9 cellular contexts compared by ENCODE assay signal in genomic region chr6:3455121-3455489, GRCh38. TPM values are rescaled to one million over a fixed set of nuclear protein-coding genes. Genes with fewer than 3 reads are reported as not detected.
DNase-seq lines count a peak whose midpoint lies in the region; ATAC-seq, FAIRE-seq and TF ChIP-seq lines count a peak whose summit lies in the region.
"Had no signal": no experiment of that assay in that cellular context is flagged by ENCODE, and none has a peak within 500 bp of the region (broad histone marks: within the 10 kb centered on the region; RNA-seq: fewer than 3 reads in every experiment).

No MANE protein-coding gene starts in this region.

- no peak overlapping the region for H3K18ac ChIP-seq in mesendoderm (ENCODE audit: low read length)

- H3K56ac ChIP-seq in mesendoderm (ENCODE audit: low read length): peak overlapping the region; percentile 68

- no peaks in the 10 kb centered on the region for H3K79me1 ChIP-seq in mesendoderm (ENCODE audit: low read length)

- no peak for DNase-seq in A549 (ENCODE audit: low read depth in 1 of 2, low spot score in 1 of 2)
- DNase-seq in NCI-H526 (lab: John Stamatoyannopoulos, UW): peak; percentile 58 to 64
- no peak for DNase-seq in breast epithelium (ENCODE audit: low spot score in 2 of 2)
- no peak for DNase-seq in mesendoderm
- no peak for DNase-seq in uterus
- no peak for DNase-seq in NCI-H2081 (lab: John Stamatoyannopoulos, UW)
- DNase-seq in GM19240 (ENCODE audit: insufficient read length, low spot score): no peak

- H3K27ac ChIP-seq in A549 (peak overlapping the region; percentile 89 to 97; a peak in 4 of 6 replicates), breast epithelium (peak overlapping the region; percentile 4 to 47), mesendoderm (ENCODE audit: low read depth, low read length) (no peak overlapping the region), uterus (no peak overlapping the region)

- H2AK5ac ChIP-seq in mesendoderm (ENCODE audit: low read length): no peak overlapping the region

- no peak for ATAC-seq in A549
- ATAC-seq in GM21423 (IDR thresholded peaks at IDR 0.05; ENCODE audit: unreplicated experiment): no peak

- H3K4ac ChIP-seq in mesendoderm (ENCODE audit: low read depth, low read length): no peak overlapping the region

- no peak overlapping the region for H4K8ac ChIP-seq in mesendoderm (ENCODE audit: low read depth, low read length)

- H3K4me3 ChIP-seq in A549: peak overlapping the region; percentile 95
- peak overlapping the region; percentile 52 to 86 (median 68) for H3K4me3 ChIP-seq in breast epithelium
- H3K4me3 ChIP-seq in mesendoderm (ENCODE audit: low read length): peak overlapping the region; percentile 26
- peak overlapping the region; percentile 51 to 56 for H3K4me3 ChIP-seq in uterus

- no peak for TF ChIP-seq EP300 in A549 (IDR thresholded peaks at IDR 0.05)

- TF ChIP-seq CTCF in A549 (IDR thresholded peaks at IDR 0.05) (no peak), breast epithelium (IDR thresholded peaks at IDR 0.05) (no peak), uterus (IDR thresholded peaks at IDR 0.05) (no peak)

- POLR2A ChIA-PET in A549 (lab: Yijun Ruan, JAX): no interaction called here

- 64% methylated on average over 9 of the region's 9 CpGs for WGBS in A549 (ENCODE audit: missing lambda C conversion rate)
- no CpG with 5 or more reads among the region's 9 CpGs for WGBS in mesendoderm (ENCODE audit: extremely low coverage, insufficient coverage, low lambda C conversion rate)

- H4K5ac ChIP-seq in mesendoderm (ENCODE audit: low read length): no peak overlapping the region

- FAIRE-seq in A549 (lab: Jason Lieb, UNC): no peak
- FAIRE-seq: TTC549 had no signal

- H3K27me3 ChIP-seq in breast epithelium: no peaks in the 10 kb centered on the region
- no peaks in the 10 kb centered on the region for H3K27me3 ChIP-seq in mesendoderm (ENCODE audit: insufficient read depth, low read length, poor library complexity)
- H3K27me3 ChIP-seq in uterus: no peaks in the 10 kb centered on the region

- peaks cover 30% of the 10 kb centered on the region for H3K4me1 ChIP-seq in A549
- peaks cover 0 to 2% of the 10 kb centered on the region in 2 donors for H3K4me1 ChIP-seq in breast epithelium
- peaks cover 4% of the 10 kb centered on the region for H3K4me1 ChIP-seq in mesendoderm (ENCODE audit: control insufficient read depth, low read depth, low read length)
- peaks cover 0 to 17% of the 10 kb centered on the region in 2 donors for H3K4me1 ChIP-seq in uterus

- CTCF ChIA-PET in A549 (lab: Yijun Ruan, JAX): interaction anchor here (2.3 kb wide), 1 partner anchor 278 kb away, joined by 8 read pairs; no protein-coding TSS in a partner anchor

- H3K36me3 ChIP-seq in breast epithelium (no peaks in the 10 kb centered on the region), mesendoderm (ENCODE audit: control insufficient read depth, insufficient read depth, low read length) (no peaks in the 10 kb centered on the region), uterus (no peaks in the 10 kb centered on the region)

- no peak for TF ChIP-seq POLR2A in A549 (IDR thresholded peaks at IDR 0.05; ENCODE audit: low read length)
- TF ChIP-seq POLR2A in breast epithelium (IDR thresholded peaks at IDR 0.05): no peak
- TF ChIP-seq POLR2A in uterus (IDR thresholded peaks at IDR 0.05): no peak

- H3K4me2 ChIP-seq in A549: peak overlapping the region; percentile 86
- H3K4me2 ChIP-seq in mesendoderm (ENCODE audit: low read length): peak overlapping the region; percentile 88

- H3K79me2 ChIP-seq in mesendoderm (ENCODE audit: control insufficient read depth, insufficient read depth, low read length): peaks cover 8% of the 10 kb centered on the region

- H2BK120ac ChIP-seq in mesendoderm (ENCODE audit: low read depth, low read length): no peak overlapping the region

- H3K9ac ChIP-seq in mesendoderm (ENCODE audit: low read length): peak overlapping the region; percentile 55

- intact Hi-C loops in breast epithelium (cut with DNase I; ENCODE audit: low total_unique reads): no loop called here
- intact Hi-C loops in uterus (cut with DNase I; ENCODE audit: low total_unique reads): loop anchor here (10.0 kb wide), 1 partner anchor 170 kb away; no protein-coding TSS in a partner anchor

- no peak overlapping the region for H2BK5ac ChIP-seq in mesendoderm (ENCODE audit: low read length)

- H3K9me3 ChIP-seq in A549 (no peaks in the 10 kb centered on the region), breast epithelium (no peaks in the 10 kb centered on the region), uterus (no peaks in the 10 kb centered on the region)

- H2BK15ac ChIP-seq in mesendoderm (replicated peaks; ENCODE audit: low read depth): no peak overlapping the region

- no peak for TF ChIP-seq RAD21 in A549 (conservative IDR thresholded peaks at IDR 0.05 in 1 of 2, IDR thresholded peaks at IDR 0.05 in 1 of 2)

- no peak overlapping the region for H3K23ac ChIP-seq in mesendoderm (ENCODE audit: low read length)

TF ChIP-seq in A549, 52 proteins besides CTCF, POLR2A, EP300 and RAD21:
- TF ChIP-seq NR3C1 (IDR thresholded peaks at IDR 0.05): no peak
- no peak for TF ChIP-seq ZNF302 (CRISPR knock-in tag; IDR thresholded peaks at IDR 0.05)
- TF ChIP-seq ZSCAN20 (CRISPR knock-in tag; IDR thresholded peaks at IDR 0.05): no peak
- no peak for TF ChIP-seq TFCP2L1 (CRISPR knock-in tag; IDR thresholded peaks at IDR 0.05)
- TF ChIP-seq POLR2AphosphoS2 (conservative IDR thresholded peaks at IDR 0.05; ENCODE audit: low read length): no peak
- no peak for TF ChIP-seq TP53 (CRISPR knock-in tag; IDR thresholded peaks at IDR 0.05)
- no peak for TF ChIP-seq SREBF2 (IDR thresholded peaks at IDR 0.05)
- TF ChIP-seq CHD2 (IDR thresholded peaks at IDR 0.05; ENCODE audit: low read length, partially characterized antibody): no peak
- no peak for TF ChIP-seq RFX5 (IDR thresholded peaks at IDR 0.05)
- TF ChIP-seq PHF8 (IDR thresholded peaks at IDR 0.05; ENCODE audit: borderline replicate concordance, low read depth): no peak
- TF ChIP-seq HOXB13 (CRISPR knock-in tag; IDR thresholded peaks at IDR 0.05; ENCODE audit: low read depth): no peak
TF ChIP-seq in A549: peak in this region for 0.

RNA-seq across cellular contexts. Expression of gene SLC22A23, which starts 1.7 kb away (rescaled TPM):
- polyA plus RNA-seq in A549 (2011; rRNA removed) (4.4 and 9.3 TPM in 2 replicates), A549 (2017; fragmentation: RNase III; extraction: RNeasy Plus Mini Kit Qiagen cat#74134 plus additional on column Dnase treatment) (5.1 to 6.3 TPM (median 6.2 TPM) in 3 replicates)
- polyA plus RNA-seq in A549 (2012; cell fraction: cytosol; rRNA removed): 3.0 and 3.9 TPM in 2 replicates
- 5.0 and 7.8 TPM in 2 replicates for polyA plus RNA-seq in A549 (2012; cell fraction: nucleus; rRNA removed)
- 11.4 and 14.7 TPM in 2 replicates for polyA minus RNA-seq in A549 (2011; rRNA and poly(A)+ RNA removed)
- total RNA-seq in breast epithelium (10 to 100 TPM; 10.9 to 26.3 (median 22.9) TPM), uterus (10 to 100 TPM in 2 of 4 donors, 1 to 10 TPM in 2; 5.4 to 27.6 (median 9.7) TPM)
- 7.9 TPM for polyA plus RNA-seq in mesendoderm (2013, experiment 1 of 2)
- 8.4 TPM for polyA plus RNA-seq in mesendoderm (2013, experiment 2 of 2)

Comparison
In these comparisons a context has a peak if more than half of its experiments do, and no peak if none do; other contexts are left out.
1. DNase-seq: peak in NCI-H526 (2 of 2); none in A549 (0 of 2), breast epithelium (0 of 2), mesendoderm (single experiment), uterus (0 of 2), NCI-H2081 (0 of 2) and GM19240 (single experiment).
2. H3K27ac ChIP-seq: peak in A549 (2 of 2) and breast epithelium (2 of 2); none in mesendoderm (single experiment) and uterus (0 of 2).
3. H3K4me3 ChIP-seq: peak in every context shown above with its lines; median percentile 95 in A549; 68 in breast epithelium; 54 in uterus; 26 in mesendoderm.